Comparison of ENCODE assay signal across 1 cellular context in genomic region chr21:42061195-42061865, GRCh38.
TF ChIP-seq lines count a peak whose summit lies in the region.

No MANE protein-coding gene starts in this region.

TF ChIP-seq in IMR-90, 13 proteins besides CTCF, POLR2A, EP300 and RAD21:
- TF ChIP-seq FOS (IDR thresholded peaks at IDR 0.05; ENCODE audit: low read depth, low read length), result no peak
- no peak for TF ChIP-seq MAFK (IDR thresholded peaks at IDR 0.05; ENCODE audit: low read depth, low read length)
- no peak for TF ChIP-seq MAZ (IDR thresholded peaks at IDR 0.05; ENCODE audit: borderline replicate concordance, low read depth, low read length)
- no peak for TF ChIP-seq MXI1 (IDR thresholded peaks at IDR 0.05; ENCODE audit: borderline replicate concordance, low read depth, low read length)
- TF ChIP-seq BHLHE40 (IDR thresholded peaks at IDR 0.05; ENCODE audit: low read depth, low read length), result no peak
- no peak for TF ChIP-seq ELK1 (IDR thresholded peaks at IDR 0.05; ENCODE audit: borderline replicate concordance, low read depth, low read length)
- TF ChIP-seq RFX5 (IDR thresholded peaks at IDR 0.05; ENCODE audit: low read depth, low read length), result no peak
- TF ChIP-seq CEBPB (IDR thresholded peaks at IDR 0.05; ENCODE audit: low read depth, low read length), result no peak
